1 cellular context compared by ENCODE assay signal in the genomic region with DNA sequence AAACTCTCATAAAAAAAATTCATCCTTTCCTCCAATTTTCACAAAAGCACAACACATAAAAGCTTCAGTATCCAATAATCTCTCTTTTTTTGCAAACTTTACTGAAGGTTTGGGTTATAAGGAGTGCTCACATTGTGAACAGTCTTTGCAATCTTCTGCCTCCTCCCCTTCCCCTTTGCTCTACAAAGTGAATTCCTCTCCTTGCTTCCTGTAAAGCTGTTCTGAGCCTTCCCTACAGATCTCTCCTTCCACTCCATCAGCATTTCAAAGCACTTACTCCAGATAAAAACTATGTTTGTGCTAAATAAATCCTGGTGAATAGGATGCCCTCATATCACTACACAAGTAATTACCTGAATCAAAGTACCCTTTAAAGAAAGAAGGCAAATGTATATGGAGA.
TF ChIP-seq lines count a peak whose summit lies in the region.

No MANE protein-coding gene starts in this region.

TF ChIP-seq in IMR-90, 13 proteins besides CTCF, POLR2A, EP300 and RAD21:
- TF ChIP-seq RFX5 (IDR thresholded peaks at IDR 0.05; ENCODE audit: low read depth, low read length) (no peak), MAZ (IDR thresholded peaks at IDR 0.05; ENCODE audit: borderline replicate concordance, low read depth, low read length) (no peak), CEBPB (IDR thresholded peaks at IDR 0.05; ENCODE audit: low read depth, low read length) (no peak), RCOR1 (IDR thresholded peaks at IDR 0.05; ENCODE audit: insufficient replicate concordance, low read length) (no peak), MAFK (IDR thresholded peaks at IDR 0.05; ENCODE audit: low read depth, low read length) (no peak), USF2 (IDR thresholded peaks at IDR 0.05; ENCODE audit: low read depth, low read length) (no peak)
TF ChIP-seq in IMR-90: peak in this region for 0.
